In the genomic region with DNA sequence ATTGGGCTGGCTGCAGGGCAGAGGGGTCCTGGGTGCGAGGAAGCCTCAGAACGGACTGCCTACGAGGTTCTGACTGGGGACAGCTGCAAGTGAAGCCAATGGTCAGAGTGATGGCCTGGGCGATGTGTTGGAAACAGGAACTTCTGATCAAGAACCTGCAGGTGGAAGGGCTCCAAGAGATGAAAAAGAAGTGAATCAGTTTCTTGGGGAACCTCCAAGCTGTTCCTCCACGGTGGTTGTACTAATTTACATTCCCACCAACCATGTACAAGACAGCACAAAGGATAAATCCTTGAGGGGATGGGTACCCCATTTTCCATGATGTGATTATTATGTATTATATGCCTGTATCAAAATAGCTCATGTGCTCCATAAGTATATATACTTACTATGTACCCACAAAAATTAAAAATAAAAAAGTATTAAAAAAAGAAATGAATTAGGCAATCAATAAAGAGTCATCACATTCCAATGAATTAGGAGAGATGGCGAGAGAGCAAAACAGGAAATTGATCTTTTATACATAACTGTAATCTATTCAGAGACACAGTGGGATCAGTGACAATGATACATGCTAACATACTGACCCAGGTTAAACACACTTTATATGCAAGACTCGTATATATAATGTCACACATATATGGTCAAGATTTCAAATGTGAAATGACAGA, we compare ENCODE assay signal across 1 cellular context.
TF ChIP-seq lines count a peak whose summit lies in the region.

No MANE protein-coding gene starts in this region.

TF ChIP-seq in H1, 55 proteins besides CTCF, POLR2A, EP300 and RAD21:
- TF ChIP-seq EZH2 (IDR thresholded peaks at IDR 0.05; ENCODE audit: low read depth, low read length, severe bottlenecking) (no peak), USF2 (IDR thresholded peaks at IDR 0.05; ENCODE audit: low read length) (no peak), JUND (IDR thresholded peaks at IDR 0.05; ENCODE audit: low read length) (no peak), NANOG (IDR thresholded peaks at IDR 0.05; ENCODE audit: insufficient read depth, low read depth, low read length, poor library complexity, severe bottlenecking) (no peak), JUN (IDR thresholded peaks at IDR 0.05; ENCODE audit: low read depth, low read length) (no peak), SP1 (IDR thresholded peaks at IDR 0.05; ENCODE audit: low read depth, low read length) (no peak), SIX5 (IDR thresholded peaks at IDR 0.05; ENCODE audit: low read depth, low read length) (no peak), ZNF274 (IDR thresholded peaks at IDR 0.05; ENCODE audit: borderline replicate concordance, extremely low read depth, low read length) (no peak), PHF8 (conservative IDR thresholded peaks at IDR 0.05; ENCODE audit: low read depth, low read length) (no peak), BACH1 (IDR thresholded peaks at IDR 0.05; ENCODE audit: low read length) (no peak), RNF2 (IDR thresholded peaks at IDR 0.05; ENCODE audit: borderline replicate concordance, low read depth, low read length, missing control alignments, poor library complexity, severe bottlenecking) (no peak), BCL11A (IDR thresholded peaks at IDR 0.05; ENCODE audit: low read depth in 2 of 2, low read length in 2 of 2) (no peak)
TF ChIP-seq in H1: peak in this region for 0.
